In the genomic region with DNA sequence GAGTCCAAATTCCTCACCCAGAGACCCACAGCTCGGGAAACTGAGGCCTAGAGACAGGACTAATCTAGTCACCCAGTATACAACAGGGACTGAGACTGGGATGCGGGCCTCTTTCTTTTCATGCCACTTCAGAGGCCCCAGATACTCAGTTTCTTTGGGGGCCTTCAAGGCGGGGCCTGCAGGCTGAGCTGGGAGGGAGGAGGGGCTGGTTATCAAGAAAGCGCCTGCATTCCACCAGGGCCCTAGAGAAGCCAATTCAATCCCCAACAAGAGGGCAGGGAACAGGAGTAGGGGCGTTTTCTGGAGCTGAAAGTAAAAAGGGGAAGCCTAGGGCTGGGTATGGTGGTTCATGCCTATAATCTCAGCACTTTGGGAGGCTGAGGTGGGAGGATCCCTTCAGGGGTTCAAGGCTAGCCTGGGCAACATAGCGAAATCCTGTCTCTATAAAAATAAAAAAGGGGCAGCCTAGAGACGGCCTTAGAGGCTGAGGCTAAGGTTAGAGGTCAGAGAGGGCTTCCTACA, we compare ENCODE assay signal across 8 cellular contexts. TPM values are rescaled to one million over a fixed set of nuclear protein-coding genes. Genes with fewer than 3 reads are reported as not detected.
A peak's percentile ranks its signal among the peaks of the same experiment; 100 is the strongest.
DNase-seq lines count a peak whose midpoint lies in the region; ATAC-seq and TF ChIP-seq lines count a peak whose summit lies in the region.

No MANE protein-coding gene starts in this region.

- no peak for ATAC-seq in HG03378 (IDR thresholded peaks at IDR 0.05; ENCODE audit: unreplicated experiment)
- no peak for ATAC-seq in HG03025 (IDR thresholded peaks at IDR 0.05; ENCODE audit: low FRiP score, unreplicated experiment)

- H3K27ac ChIP-seq in Karpas-422 (ENCODE audit: low read length) (peak overlapping the region; percentile 40), colonic mucosa (no peak overlapping the region), neuronal stem cell (replicated peaks; ENCODE audit: low read length) (no peak overlapping the region)

- H3K4me3 ChIP-seq in Karpas-422 (ENCODE audit: low read length) = peak overlapping the region; percentile 75
- peak overlapping the region; percentile 70 for H3K4me3 ChIP-seq in colonic mucosa
- H3K4me3 ChIP-seq in neuronal stem cell (ENCODE audit: low read length in 2 of 2) = peak overlapping the region in 1 of 2 donors; percentile 69

- H3K4me1 ChIP-seq in Karpas-422 (ENCODE audit: low read length) (peaks cover 38% of the 10 kb centered on the region), colonic mucosa (peaks cover 5% of the 10 kb centered on the region), neuronal stem cell (ENCODE audit: control insufficient read depth in 2 of 2, insufficient read depth in 1 of 2, low read depth in 1 of 2, low read length in 2 of 2) (peaks cover 6 to 10% of the 10 kb centered on the region in 2 donors)

- intact Hi-C loops in colonic mucosa (cut with DNase I) = no loop called here

- no peak overlapping the region for H2BK5ac ChIP-seq in neuronal stem cell (ENCODE audit: low read length)

- H2BK15ac ChIP-seq in neuronal stem cell (ENCODE audit: low read length) = no peak overlapping the region

- peaks cover 4% of the 10 kb centered on the region; the same call in 1 of the 2 replicates for H3K36me3 ChIP-seq in Karpas-422 (ENCODE audit: insufficient read depth, low read length)
- H3K36me3 ChIP-seq in colonic mucosa = peaks cover 4% of the 10 kb centered on the region
- H3K36me3 ChIP-seq in neuronal stem cell (replicated peaks in 1 of 2; ENCODE audit: control insufficient read depth in 2 of 2, insufficient read depth in 2 of 2, low read length in 2 of 2) = peaks cover 18 to 27% of the 10 kb centered on the region in 2 donors

- H2BK120ac ChIP-seq in neuronal stem cell (ENCODE audit: low read depth, low read length) = no peak overlapping the region

- no peak overlapping the region for H4K8ac ChIP-seq in neuronal stem cell (ENCODE audit: low read depth, low read length)

- in situ Hi-C loops in ACHN (cut with HindIII; ENCODE audit: low pct_ligation_motif_present, low pct_unique_long_range_greater_than_20kb, low sequenced_read_pairs) = no loop called here

- no peak overlapping the region for H3K14ac ChIP-seq in neuronal stem cell (ENCODE audit: low read length)

- peak overlapping the region; percentile 82 for H3K9ac ChIP-seq in Karpas-422 (ENCODE audit: low read length)
- H3K9ac ChIP-seq in colonic mucosa (ENCODE audit: low read depth in 2 of 2, low read length in 2 of 2) = peak overlapping the region; percentile 96 to 99
- H3K9ac ChIP-seq in neuronal stem cell (ENCODE audit: low read depth, low read length, poor library complexity) = no peak overlapping the region

- TF ChIP-seq CTCF in colonic mucosa (IDR thresholded peaks at IDR 0.05) = no peak

- H2AFZ ChIP-seq in Karpas-422 (ENCODE audit: low read length) (no peak overlapping the region), neuronal stem cell (ENCODE audit: low read length) (no peak overlapping the region)

- H4K91ac ChIP-seq in neuronal stem cell (ENCODE audit: low read depth, low read length, poor library complexity) = no peak overlapping the region

- no peak overlapping the region for H2BK12ac ChIP-seq in neuronal stem cell (ENCODE audit: low read length)

- H3K18ac ChIP-seq in neuronal stem cell (ENCODE audit: low read length) = no peak overlapping the region

- no peaks in the 10 kb centered on the region for H3K9me2 ChIP-seq in Karpas-422 (replicated peaks; ENCODE audit: insufficient read depth, low read length)

- no peak overlapping the region for H3K4ac ChIP-seq in neuronal stem cell (ENCODE audit: low read length)

- H3K9me3 ChIP-seq in Karpas-422 (ENCODE audit: low read length) (no peaks in the 10 kb centered on the region), colonic mucosa (no peaks in the 10 kb centered on the region), neuronal stem cell (replicated peaks in 1 of 2; ENCODE audit: control insufficient read depth in 2 of 2, insufficient read depth in 1 of 2, low read depth in 1 of 2, low read length in 2 of 2) (no peaks in the 10 kb centered on the region)

- peaks cover 2% of the 10 kb centered on the region for H3K79me1 ChIP-seq in neuronal stem cell (ENCODE audit: low read depth, low read length)

- H2AK5ac ChIP-seq in neuronal stem cell (ENCODE audit: low read depth, low read length) = peak overlapping the region; percentile 24

- H3K4me2 ChIP-seq in Karpas-422 (ENCODE audit: low read depth, low read length, poor library complexity, severe bottlenecking) = peak overlapping the region; percentile 81
- H3K4me2 ChIP-seq in neuronal stem cell (ENCODE audit: insufficient read depth, low read length, poor library complexity, severe bottlenecking) = peak overlapping the region; percentile 4

- H4K20me1 ChIP-seq in Karpas-422 (ENCODE audit: insufficient read depth, low read depth, low read length) = no peaks in the 10 kb centered on the region

- WGBS in neuronal stem cell (ENCODE audit: extremely low coverage in 2 of 2, insufficient read length in 2 of 2, insufficient replicate concordance in 1 of 2), 2 donors = no CpG with 5 or more reads among the region's 7 CpGs

- peaks cover 21% of the 10 kb centered on the region for H3K79me2 ChIP-seq in Karpas-422 (ENCODE audit: low read length)

- H3K27me3 ChIP-seq in Karpas-422 (ENCODE audit: low read length) (no peaks in the 10 kb centered on the region), colonic mucosa (no peaks in the 10 kb centered on the region), neuronal stem cell (ENCODE audit: control insufficient read depth in 3 of 3, insufficient read depth in 3 of 3, low read depth in 1 of 3, low read length in 3 of 3) (no peaks in the 10 kb centered on the region)

- H3K23ac ChIP-seq in neuronal stem cell (ENCODE audit: low read depth, low read length, poor library complexity) = no peak overlapping the region

- DNase-seq in CD1c-positive myeloid dendritic cell (ENCODE audit: extremely low spot score) = peak; percentile 20
- DNase-seq in Karpas-422 = no peak
- DNase-seq in colonic mucosa = no peak
- DNase-seq in neuronal stem cell (ENCODE audit: low spot score) = no peak
- DNase-seq in NK-92 (lab: John Stamatoyannopoulos, UW; ENCODE audit: unreplicated experiment) = no peak
- DNase-seq in ACHN = no peak

RNA-seq across cellular contexts. Expression of gene ATG2A, which starts 1.6 kb away (rescaled TPM):
- total RNA-seq in Karpas-422 (2014; rRNA removed; shearing (Covaris generic); ENCODE audit: low replicate concordance) = 16.2 and 24.6 TPM in 2 replicates
- total RNA-seq in colonic mucosa = 10 to 100 TPM; 30.6 to 32.8 TPM
- polyA plus RNA-seq in neuronal stem cell (2013, experiment 1 of 2) = 5.3 TPM
- polyA plus RNA-seq in neuronal stem cell (2013, experiment 2 of 2) = 5.5 TPM

RNA-seq across cellular contexts. Expression of gene PPP2R5B, which starts 9.1 kb away (rescaled TPM):
- total RNA-seq in Karpas-422 (2014; rRNA removed; shearing (Covaris generic); ENCODE audit: low replicate concordance) = 1.8 and 7.5 TPM in 2 replicates
- 10 to 100 TPM; 18.6 to 36.1 TPM for total RNA-seq in colonic mucosa
- 5.7 TPM for polyA plus RNA-seq in neuronal stem cell (2013, experiment 1 of 2)
- polyA plus RNA-seq in neuronal stem cell (2013, experiment 2 of 2) = 6.1 TPM

RNA-seq across cellular contexts. Expression of gene GPHA2, which starts 20.3 kb away (rescaled TPM):
- not detected in 2 replicates for total RNA-seq in Karpas-422 (2014; rRNA removed; shearing (Covaris generic); ENCODE audit: low replicate concordance)
- not detected for total RNA-seq in colonic mucosa
- 0.84 TPM for polyA plus RNA-seq in neuronal stem cell (2013, experiment 1 of 2)
- polyA plus RNA-seq in neuronal stem cell (2013, experiment 2 of 2) = 0.89 TPM

RNA-seq across cellular contexts. Expression of gene EHD1, which starts 37.0 kb away (rescaled TPM):
- total RNA-seq in Karpas-422 (2014; rRNA removed; shearing (Covaris generic); ENCODE audit: low replicate concordance) = 30.8 and 77.3 TPM in 2 replicates
- 10 to 100 TPM; 66.5 to 72.3 TPM for total RNA-seq in colonic mucosa
- polyA plus RNA-seq in neuronal stem cell (2013, experiment 1 of 2) = 24.4 TPM
- 23.3 TPM for polyA plus RNA-seq in neuronal stem cell (2013, experiment 2 of 2)

RNA-seq across cellular contexts. Expression of gene MAJIN, which starts 56.5 kb away (rescaled TPM):
- not detected in 2 replicates for total RNA-seq in Karpas-422 (2014; rRNA removed; shearing (Covaris generic); ENCODE audit: low replicate concordance)
- not detected for total RNA-seq in colonic mucosa
- not detected for polyA plus RNA-seq in neuronal stem cell (2013, experiment 1 of 2)
- polyA plus RNA-seq in neuronal stem cell (2013, experiment 2 of 2) = not detected
